In the genomic region with DNA sequence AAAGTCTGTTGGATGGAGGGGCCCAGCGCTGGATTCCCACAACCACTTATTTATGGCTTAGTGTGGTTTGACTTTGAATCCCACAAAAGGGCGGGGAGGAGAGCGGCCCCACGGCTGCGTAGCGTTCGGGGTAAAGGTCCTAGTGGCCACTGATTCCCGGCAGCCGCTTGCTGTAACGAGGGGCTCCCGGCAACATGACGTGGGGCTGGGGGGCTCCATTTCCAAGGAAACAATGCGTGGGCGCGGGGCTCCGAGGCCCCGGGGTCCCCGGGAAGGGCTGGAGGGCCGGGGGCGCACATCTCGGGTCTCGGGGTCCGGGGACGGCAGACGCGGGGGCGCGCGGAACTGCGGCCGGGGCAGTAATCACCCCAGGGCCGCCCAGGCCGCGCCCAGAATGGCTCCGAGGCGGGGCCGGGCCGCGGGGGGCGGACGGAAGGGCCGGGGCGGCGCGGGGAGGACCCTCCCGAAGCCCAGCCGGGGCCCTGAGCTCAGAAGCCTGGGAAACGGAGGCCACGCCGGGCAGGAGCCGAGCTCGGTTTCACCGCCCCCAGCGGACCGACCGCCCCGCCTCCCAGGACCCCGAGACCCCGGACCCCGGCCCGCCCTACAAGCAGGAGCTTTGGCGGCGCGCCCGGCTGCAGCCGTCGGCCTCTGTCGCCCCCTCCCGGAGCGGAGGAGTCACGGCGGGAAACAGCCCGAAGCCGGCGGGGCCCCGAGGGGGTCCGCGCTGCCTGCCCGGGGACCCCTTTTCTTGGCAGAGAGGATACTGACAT, we compare ENCODE assay signal across 8 cellular contexts. TPM values are rescaled to one million over a fixed set of nuclear protein-coding genes. Genes with fewer than 3 reads are reported as not detected.
DNase-seq lines count a peak whose midpoint lies in the region; ATAC-seq lines count a peak whose summit lies in the region.

No MANE protein-coding gene starts in this region.

- peaks cover 16% of the 10 kb centered on the region for H3K4me1 ChIP-seq in NT2/D1 (ENCODE audit: insufficient read depth, insufficient read length)
- peaks cover 0 to 21% of the 10 kb centered on the region in 2 donors for H3K4me1 ChIP-seq in muscle layer of duodenum (ENCODE audit: control insufficient read depth in 1 of 2, insufficient read depth in 2 of 2, low read length in 2 of 2)

- H3K36me3 ChIP-seq in NT2/D1 (ENCODE audit: insufficient read depth, insufficient read length, low read length) = no peaks in the 10 kb centered on the region
- H3K36me3 ChIP-seq in muscle layer of duodenum (ENCODE audit: control insufficient read depth in 1 of 2, insufficient read depth in 2 of 2, low read length in 2 of 2) = peaks cover 0 to 7% of the 10 kb centered on the region in 2 donors

- ATAC-seq in GM19043 (IDR thresholded peaks at IDR 0.05; ENCODE audit: low read depth, unreplicated experiment) = peak; percentile 83
- ATAC-seq in HG03342 (IDR thresholded peaks at IDR 0.05; ENCODE audit: unreplicated experiment) = peak; percentile 88
- ATAC-seq in esophagus mucosa = peak; percentile 65

- H3K4me3 ChIP-seq in NT2/D1 (ENCODE audit: insufficient read length, low read depth) (peak overlapping the region; percentile 69), muscle layer of duodenum (ENCODE audit: low read depth in 1 of 2, low read length in 2 of 2) (peak overlapping the region; percentile 61 to 64)

- DNase-seq in C1 segment of cervical spinal cord (lab: John Stamatoyannopoulos, UW) = peak in 12 of 14 donors; percentile 21 to 83 (median 45)
- peak; percentile 68 for DNase-seq in NT2/D1 (ENCODE audit: low read depth, low spot score)
- peak; percentile 85 for DNase-seq in activated T-cell treated with anti-CD3 and anti-CD28 coated beads, Interleukin-2, amount 50 U/mL, for 1 hour
- peak; percentile 52 for DNase-seq in stimulated activated CD8-positive, alpha-beta memory T cell treated with anti-CD3 and anti-CD28 coated beads, Interleukin-7, amount 100 ng/mL, for 24 hours (ENCODE audit: low read depth)

- H3K9ac ChIP-seq in NT2/D1 (ENCODE audit: insufficient read length, low read depth) = peak overlapping the region; percentile 86

- H3K9me3 ChIP-seq in NT2/D1 (ENCODE audit: insufficient read depth, low read length) (no peaks in the 10 kb centered on the region), muscle layer of duodenum (ENCODE audit: control insufficient read depth in 1 of 2, low read length in 2 of 2) (no peaks in the 10 kb centered on the region)

- H3K27me3 ChIP-seq in NT2/D1 (ENCODE audit: insufficient read depth, insufficient read length) (peaks cover 40% of the 10 kb centered on the region), muscle layer of duodenum (ENCODE audit: low read depth, low read length) (no peaks in the 10 kb centered on the region)

- peak overlapping the region; percentile 41 for H3K27ac ChIP-seq in muscle layer of duodenum (ENCODE audit: low read length)

RNA-seq across cellular contexts. Expression of gene MLPH, which starts 11.9 kb away (rescaled TPM):
- 5.3 TPM for total RNA-seq in esophagus mucosa

Comparison
In these comparisons a context has a peak if more than half of its experiments do, and no peak if none do; other contexts are left out.
1. Peak in every context shown above with its lines: DNase-seq, ATAC-seq, H3K4me3 ChIP-seq and H3K27ac ChIP-seq.